ENCODE assay signal across 9 cellular contexts in genomic region chr10:113073549-113074189, GRCh38.
DNase-seq lines count a peak whose midpoint lies in the region; TF ChIP-seq lines count a peak whose summit lies in the region.
"Had no signal": no experiment of that assay in that cellular context is flagged by ENCODE, and none has a peak within 500 bp of the region (broad histone marks: within the 10 kb centered on the region; RNA-seq: fewer than 3 reads in every experiment).

No MANE protein-coding gene starts in this region.

- H3K36me3 ChIP-seq in endodermal cell (ENCODE audit: control insufficient read depth, insufficient read depth, low read length) (peaks cover 28% of the 10 kb centered on the region), mesenchymal stem cell (ENCODE audit: control insufficient read depth in 1 of 2, insufficient read depth in 2 of 2, low read depth in 1 of 2, low read length in 2 of 2) (peaks cover 8 to 14% of the 10 kb centered on the region in 2 experiments), uterus (no peaks in the 10 kb centered on the region)

- H3K14ac ChIP-seq in mesenchymal stem cell (ENCODE audit: low read length in 2 of 2), result no peak overlapping the region

- TF ChIP-seq CTCF in endodermal cell (conservative IDR thresholded peaks at IDR 0.05), result no peak
- TF ChIP-seq CTCF in uterus (IDR thresholded peaks at IDR 0.05), result no peak

- no peak overlapping the region for H4K8ac ChIP-seq in mesenchymal stem cell (ENCODE audit: low read length)

- WGBS in endodermal cell (ENCODE audit: insufficient coverage in 1 of 2, insufficient read length in 1 of 2), 2 experiments, result 67 to 82% methylated on average over 21 to 23 of the region's 23 CpGs
- WGBS in mesenchymal stem cell, result 3% methylated on average over 22 of the region's 23 CpGs

- in situ Hi-C loops in KBM-7 (cut with MboI; ENCODE audit: low pct_unique_long_range_greater_than_20kb, low sequenced_read_pairs), result no loop called here

- H3K23ac ChIP-seq in mesenchymal stem cell (ENCODE audit: low read length in 2 of 2), result no peak overlapping the region

- H2BK15ac ChIP-seq in mesenchymal stem cell (ENCODE audit: low read depth, poor library complexity, severe bottlenecking), result peak overlapping the region; percentile 73

- no peak overlapping the region for H2BK120ac ChIP-seq in mesenchymal stem cell (ENCODE audit: low read depth, low read length)

- H2AK5ac ChIP-seq in mesenchymal stem cell (ENCODE audit: low read length, severe bottlenecking), result no peak overlapping the region

- intact Hi-C loops in uterus (cut with DNase I; ENCODE audit: low total_unique reads), result no loop called here
- intact Hi-C loops in activated naive CD4-positive, alpha-beta T cell treated with anti-CD3 and anti-CD28 coated beads for 36 hours (cut with micrococcal nuclease), result no loop called here

- H3K9ac ChIP-seq in endodermal cell (ENCODE audit: extremely low read depth, low read length, poor library complexity, severe bottlenecking), result no peak overlapping the region
- H3K9ac ChIP-seq in mesenchymal stem cell (ENCODE audit: low read length), result peak overlapping the region; percentile 71

- no peak overlapping the region for H3K27ac ChIP-seq in endodermal cell (ENCODE audit: low read depth, low read length)
- H3K27ac ChIP-seq in mesenchymal stem cell (ENCODE audit: low read length, poor library complexity, severe bottlenecking), result peak overlapping the region; percentile 92
- peak overlapping the region; percentile 68 to 74 for H3K27ac ChIP-seq in uterus
- H3K27ac ChIP-seq: 22Rv1 had no signal

- H2BK5ac ChIP-seq in mesenchymal stem cell (ENCODE audit: low read depth, low read length, poor library complexity, severe bottlenecking), result peak overlapping the region; percentile 58

- H3K27me3 ChIP-seq in endodermal cell (ENCODE audit: control insufficient read depth, insufficient read depth, low read length, poor library complexity, severe bottlenecking) (no peaks in the 10 kb centered on the region), mesenchymal stem cell (ENCODE audit: control insufficient read depth in 1 of 2, insufficient read depth in 1 of 2, low read length in 2 of 2) (no peaks in the 10 kb centered on the region), uterus (no peaks in the 10 kb centered on the region)

- peak overlapping the region; percentile 19 for H3K4me2 ChIP-seq in mesenchymal stem cell (ENCODE audit: low read length, poor library complexity, severe bottlenecking)

- peaks cover 58% of the 10 kb centered on the region for H3K4me1 Mint-ChIP-seq in endodermal cell
- no peaks in the 10 kb centered on the region for H3K4me1 Mint-ChIP-seq in activated naive CD4-positive, alpha-beta T cell treated with anti-CD3 and anti-CD28 coated beads for 36 hours (ENCODE audit: low read depth)

- H3K79me1 ChIP-seq in mesenchymal stem cell (replicated peaks; ENCODE audit: low read length, poor library complexity, severe bottlenecking), result peaks cover 20% of the 10 kb centered on the region

- no peak overlapping the region for H3K4me3 Mint-ChIP-seq in endodermal cell
- H3K4me3 Mint-ChIP-seq in activated naive CD4-positive, alpha-beta T cell treated with anti-CD3 and anti-CD28 coated beads for 36 hours, result no peak overlapping the region

- H4K91ac ChIP-seq in mesenchymal stem cell (ENCODE audit: low read length), result peak overlapping the region; percentile 41

- no peaks in the 10 kb centered on the region for H3K27me3 Mint-ChIP-seq in endodermal cell (ENCODE audit: insufficient read depth)
- H3K27me3 Mint-ChIP-seq in activated naive CD4-positive, alpha-beta T cell treated with anti-CD3 and anti-CD28 coated beads for 36 hours (ENCODE audit: low read depth), result no peaks in the 10 kb centered on the region

- peak overlapping the region; percentile 86 for H3K27ac Mint-ChIP-seq in endodermal cell
- H3K27ac Mint-ChIP-seq in activated naive CD4-positive, alpha-beta T cell treated with anti-CD3 and anti-CD28 coated beads for 36 hours, result no peak overlapping the region

- H2AFZ ChIP-seq in mesenchymal stem cell (ENCODE audit: low read depth, low read length), result no peak overlapping the region

- peaks cover 15% of the 10 kb centered on the region for H3K4me1 ChIP-seq in endodermal cell (ENCODE audit: control insufficient read depth, insufficient read depth, low read length)
- peaks cover 15% of the 10 kb centered on the region for H3K4me1 ChIP-seq in mesenchymal stem cell (ENCODE audit: control insufficient read depth, insufficient read depth, low read depth, low read length)
- H3K4me1 ChIP-seq in uterus, result peaks cover 4 to 9% of the 10 kb centered on the region in 2 donors

- DNase-seq in DMS 273 (lab: John Stamatoyannopoulos, UW; ENCODE audit: unreplicated experiment) (peak; percentile 6), DMS 273 treated with DMSO at 0.1 percent for 48 hours (lab: John Stamatoyannopoulos, UW) (no peak), endodermal cell (peak; percentile 87), mesenchymal stem cell (peak; percentile 98), uterus (peak; percentile 82 to 87), NCI-H187 treated with DMSO at 0.1 percent for 48 hours (lab: John Stamatoyannopoulos, UW) (no peak), KBM-7 (no peak)
- DNase-seq in activated naive CD4-positive, alpha-beta T cell treated with anti-CD3 and anti-CD28 coated beads for 36 hours, result no peak

- peak overlapping the region; percentile 7 to 60 for H3K18ac ChIP-seq in mesenchymal stem cell (ENCODE audit: low read depth in 1 of 2, low read length in 2 of 2)

- H3K9me3 Mint-ChIP-seq in endodermal cell, result no peaks in the 10 kb centered on the region
- no peaks in the 10 kb centered on the region for H3K9me3 Mint-ChIP-seq in activated naive CD4-positive, alpha-beta T cell treated with anti-CD3 and anti-CD28 coated beads for 36 hours

- CTCF ChIA-PET in activated naive CD4-positive, alpha-beta T cell treated with anti-CD3 and anti-CD28 coated beads for 36 hours (lab: Charles Lee), result interaction anchor here (1.1 kb wide), 1 partner anchor 448 kb away, joined by 3 read pairs; no protein-coding TSS in a partner anchor

- peak overlapping the region in 1 of 2 experiments; percentile 10 for H2BK12ac ChIP-seq in mesenchymal stem cell (ENCODE audit: low read length in 2 of 2)

- no peak for TF ChIP-seq POLR2A in uterus (IDR thresholded peaks at IDR 0.05)

- peak overlapping the region in 1 of 2 experiments; percentile 13 for H3K4ac ChIP-seq in mesenchymal stem cell (ENCODE audit: low read depth in 1 of 2, low read length in 2 of 2)

- H3K4me3 ChIP-seq in endodermal cell (ENCODE audit: low read length) (no peak overlapping the region), mesenchymal stem cell (ENCODE audit: insufficient read depth in 1 of 2, low read depth in 1 of 2, low read length in 2 of 2) (peak overlapping the region in 1 of 2 experiments; percentile 53), uterus (no peak overlapping the region)

- H3K36me3 Mint-ChIP-seq in endodermal cell (ENCODE audit: low read depth), result peaks cover 38% of the 10 kb centered on the region
- H3K36me3 Mint-ChIP-seq in activated naive CD4-positive, alpha-beta T cell treated with anti-CD3 and anti-CD28 coated beads for 36 hours (ENCODE audit: low read depth), result no peaks in the 10 kb centered on the region

- no peaks in the 10 kb centered on the region for H3K9me3 ChIP-seq in endodermal cell (ENCODE audit: control insufficient read depth, low read length)
- no peaks in the 10 kb centered on the region for H3K9me3 ChIP-seq in mesenchymal stem cell (ENCODE audit: control insufficient read depth, low read length)
- no peaks in the 10 kb centered on the region for H3K9me3 ChIP-seq in uterus

Comparison
In these comparisons a context has a peak if more than half of its experiments do, and no peak if none do; other contexts are left out.
1. DNase-seq: peak in DMS 273 (single experiment), endodermal cell (single experiment), mesenchymal stem cell (single experiment) and uterus (2 of 2); none in DMS 273 treated with DMSO at 0.1 percent for 48 hours (single experiment), NCI-H187 treated with DMSO at 0.1 percent for 48 hours (single experiment), KBM-7 (single experiment) and activated naive CD4-positive, alpha-beta T cell treated with anti-CD3 and anti-CD28 coated beads for 36 hours (single experiment).